ENCODE assay signal across 16 cellular contexts in genomic region chr18:1014496-1014895, GRCh38.
DNase-seq lines count a peak whose midpoint lies in the region; ATAC-seq, FAIRE-seq and TF ChIP-seq lines count a peak whose summit lies in the region.
"Had no signal": no experiment of that assay in that cellular context is flagged by ENCODE, and none has a peak within 500 bp of the region (broad histone marks: within the 10 kb centered on the region; RNA-seq: fewer than 3 reads in every experiment).

No MANE protein-coding gene starts in this region.

- no peaks in the 10 kb centered on the region for H3K27me3 ChIP-seq in HAP-1 (ENCODE audit: low read depth)
- no peaks in the 10 kb centered on the region for H3K27me3 ChIP-seq in SJCRH30

- peak overlapping the region; percentile 65 to 94 (median 79) for H3K27ac Mint-ChIP-seq in nephron
- H3K27ac Mint-ChIP-seq: activated naive CD8-positive, alpha-beta T cell treated with anti-CD3 and anti-CD28 coated beads for 36 hours; CD8-positive, alpha-beta T cell; HFFc6 had no signal

- no peaks in the 10 kb centered on the region for H3K36me3 Mint-ChIP-seq in nephron (ENCODE audit: low read depth)
- H3K36me3 Mint-ChIP-seq: activated naive CD8-positive, alpha-beta T cell treated with anti-CD3 and anti-CD28 coated beads for 36 hours; CD8-positive, alpha-beta T cell had no signal

- H3K9me3 ChIP-seq in HAP-1, result no peaks in the 10 kb centered on the region
- no peaks in the 10 kb centered on the region for H3K9me3 ChIP-seq in SJCRH30 (replicated peaks)

- peak overlapping the region; percentile 99 for H3K27ac ChIP-seq in SJCRH30

- H3K4me3 Mint-ChIP-seq in nephron, result peak overlapping the region in 1 of 3 experiments; percentile 16
- H3K4me3 Mint-ChIP-seq: activated naive CD8-positive, alpha-beta T cell treated with anti-CD3 and anti-CD28 coated beads for 36 hours; CD8-positive, alpha-beta T cell; HFFc6 had no signal

- peaks cover 3% of the 10 kb centered on the region for H3K27me3 Mint-ChIP-seq in nephron (ENCODE audit: low read depth)

- in situ Hi-C loops in HAP-1 (cut with MboI; ENCODE audit: low sequenced_read_pairs), result no loop called here

- FAIRE-seq in D721Med (lab: Jason Lieb, UNC), result peak; percentile 64

- H3K9me3 Mint-ChIP-seq in nephron, result no peaks in the 10 kb centered on the region
- H3K9me3 Mint-ChIP-seq: activated naive CD8-positive, alpha-beta T cell treated with anti-CD3 and anti-CD28 coated beads for 36 hours; CD8-positive, alpha-beta T cell had no signal

- ATAC-seq in HG03354 (IDR thresholded peaks at IDR 0.05; ENCODE audit: poor library complexity, severe bottlenecking, unreplicated experiment), result no peak
- ATAC-seq: CD8-positive, alpha-beta T cell; left ventricle myocardium superior; SK-N-SH treated with all-trans-retinoic acid at 6 μM for 48 hours; stimulated activated naive CD8-positive, alpha-beta T cell treated with anti-CD3 and anti-CD28 coated beads, Interleukin-15, Interleukin-2, amounts not matched to agents 100 U/mL and 50 U/mL, for 24 hours had no signal

- H3K4me1 Mint-ChIP-seq in nephron, result peaks cover 78% of the 10 kb centered on the region
- H3K4me1 Mint-ChIP-seq: activated naive CD8-positive, alpha-beta T cell treated with anti-CD3 and anti-CD28 coated beads for 36 hours had no signal

- no peaks in the 10 kb centered on the region for H3K36me3 ChIP-seq in HAP-1 (replicated peaks)
- no peaks in the 10 kb centered on the region for H3K36me3 ChIP-seq in SJCRH30

- TF ChIP-seq CTCF in D721Med (IDR thresholded peaks at IDR 0.05; ENCODE audit: insufficient read depth, missing control alignments) (no peak), nephron (IDR thresholded peaks at IDR 0.05; ENCODE audit: unreplicated experiment in 3 of 3) (no peak)

- H3K4me1 ChIP-seq in HAP-1, result peaks cover 53% of the 10 kb centered on the region
- H3K4me1 ChIP-seq in SJCRH30, result peaks cover 57% of the 10 kb centered on the region

- H3K4me3 ChIP-seq in HAP-1, result no peak overlapping the region
- H3K4me3 ChIP-seq in SJCRH30, result no peak overlapping the region

- DNase-seq in D721Med (ENCODE audit: insufficient read length, low spot score), result no peak
- peak; percentile 36 for DNase-seq in HAP-1 (ENCODE audit: low spot score in 2 of 2)
- peak; percentile 52 to 72 for DNase-seq in SJCRH30
- DNase-seq in activated naive CD4-positive, alpha-beta T cell treated with Interleukin-2 at 50 U/mL for 16 hours, result no peak
- DNase-seq in AG20443 (ENCODE audit: low spot score), result no peak
- DNase-seq: activated CD4-positive, CD25-positive, alpha-beta regulatory T cell; activated CD8-positive, alpha-beta memory T cell treated with anti-CD3 and anti-CD28 coated beads, Interleukin-2, amount 50 U/mL, for 4 hours; activated naive CD8-positive, alpha-beta T cell treated with anti-CD3 and anti-CD28 coated beads for 36 hours; CD8-positive, alpha-beta T cell; HFFc6; hippocampal formation; left ventricle myocardium superior; stimulated activated naive CD8-positive, alpha-beta T cell treated with anti-CD3 and anti-CD28 coated beads, Interleukin-15, Interleukin-2, amounts not matched to agents 100 U/mL and 50 U/mL, for 24 hours had no signal

Comparison
In these comparisons a context has a peak if more than half of its experiments do, and no peak if none do; other contexts are left out.
1. DNase-seq: peak in HAP-1 (2 of 2) and SJCRH30 (2 of 2); none in D721Med (single experiment), activated naive CD4-positive, alpha-beta T cell treated with Interleukin-2 at 50 U/mL for 16 hours (single experiment) and AG20443 (single experiment).